In genomic region chr1:198776602-198777029, GRCh38 we compare ENCODE assay signal across 2 cellular contexts.
TF ChIP-seq lines count a peak whose summit lies in the region.

No MANE protein-coding gene starts in this region.

TF ChIP-seq in GM23338, 12 proteins besides CTCF, POLR2A, EP300 and RAD21 (continued from another document):
- TF ChIP-seq ZNF462 (CRISPR knock-in tag; IDR thresholded peaks at IDR 0.05), result no peak
- TF ChIP-seq STAT1 (IDR thresholded peaks at IDR 0.05; ENCODE audit: unreplicated experiment), result no peak
- no peak for TF ChIP-seq ZNF331 (CRISPR knock-in tag; IDR thresholded peaks at IDR 0.05; ENCODE audit: low read depth)
- TF ChIP-seq, protein P1, sequence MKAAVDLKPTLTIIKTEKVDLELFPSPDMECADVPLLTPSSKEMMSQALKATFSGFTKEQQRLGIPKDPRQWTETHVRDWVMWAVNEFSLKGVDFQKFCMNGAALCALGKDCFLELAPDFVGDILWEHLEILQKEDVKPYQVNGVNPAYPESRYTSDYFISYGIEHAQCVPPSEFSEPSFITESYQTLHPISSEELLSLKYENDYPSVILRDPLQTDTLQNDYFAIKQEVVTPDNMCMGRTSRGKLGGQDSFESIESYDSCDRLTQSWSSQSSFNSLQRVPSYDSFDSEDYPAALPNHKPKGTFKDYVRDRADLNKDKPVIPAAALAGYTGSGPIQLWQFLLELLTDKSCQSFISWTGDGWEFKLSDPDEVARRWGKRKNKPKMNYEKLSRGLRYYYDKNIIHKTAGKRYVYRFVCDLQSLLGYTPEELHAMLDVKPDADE (IDR thresholded peaks at IDR 0.05), result no peak
- no peak for TF ChIP-seq EZH2phosphoT487 (IDR thresholded peaks at IDR 0.05; ENCODE audit: unreplicated experiment)

TF ChIP-seq in SK-N-SH, 30 proteins besides CTCF, POLR2A, EP300 and RAD21 (continued from another document):
- TF ChIP-seq SIN3A (IDR thresholded peaks at IDR 0.05; ENCODE audit: borderline replicate concordance, low read depth, low read length), result no peak
- TF ChIP-seq, protein P2, sequence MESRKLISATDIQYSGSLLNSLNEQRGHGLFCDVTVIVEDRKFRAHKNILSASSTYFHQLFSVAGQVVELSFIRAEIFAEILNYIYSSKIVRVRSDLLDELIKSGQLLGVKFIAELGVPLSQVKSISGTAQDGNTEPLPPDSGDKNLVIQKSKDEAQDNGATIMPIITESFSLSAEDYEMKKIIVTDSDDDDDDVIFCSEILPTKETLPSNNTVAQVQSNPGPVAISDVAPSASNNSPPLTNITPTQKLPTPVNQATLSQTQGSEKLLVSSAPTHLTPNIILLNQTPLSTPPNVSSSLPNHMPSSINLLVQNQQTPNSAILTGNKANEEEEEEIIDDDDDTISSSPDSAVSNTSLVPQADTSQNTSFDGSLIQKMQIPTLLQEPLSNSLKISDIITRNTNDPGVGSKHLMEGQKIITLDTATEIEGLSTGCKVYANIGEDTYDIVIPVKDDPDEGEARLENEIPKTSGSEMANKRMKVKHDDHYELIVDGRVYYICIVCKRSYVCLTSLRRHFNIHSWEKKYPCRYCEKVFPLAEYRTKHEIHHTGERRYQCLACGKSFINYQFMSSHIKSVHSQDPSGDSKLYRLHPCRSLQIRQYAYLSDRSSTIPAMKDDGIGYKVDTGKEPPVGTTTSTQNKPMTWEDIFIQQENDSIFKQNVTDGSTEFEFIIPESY (IDR thresholded peaks at IDR 0.05; ENCODE audit: borderline replicate concordance, low read depth), result 0 out of 2 replicates have a peak, but pooled peaks have one; percentile 30
- TF ChIP-seq NFIC (IDR thresholded peaks at IDR 0.05; ENCODE audit: borderline replicate concordance), result 0 out of 2 replicates have a peak, but pooled peaks have one; percentile 6
- TF ChIP-seq FOXM1 (IDR thresholded peaks at IDR 0.05; ENCODE audit: low read depth), result no peak
- TF ChIP-seq, protein P3, sequence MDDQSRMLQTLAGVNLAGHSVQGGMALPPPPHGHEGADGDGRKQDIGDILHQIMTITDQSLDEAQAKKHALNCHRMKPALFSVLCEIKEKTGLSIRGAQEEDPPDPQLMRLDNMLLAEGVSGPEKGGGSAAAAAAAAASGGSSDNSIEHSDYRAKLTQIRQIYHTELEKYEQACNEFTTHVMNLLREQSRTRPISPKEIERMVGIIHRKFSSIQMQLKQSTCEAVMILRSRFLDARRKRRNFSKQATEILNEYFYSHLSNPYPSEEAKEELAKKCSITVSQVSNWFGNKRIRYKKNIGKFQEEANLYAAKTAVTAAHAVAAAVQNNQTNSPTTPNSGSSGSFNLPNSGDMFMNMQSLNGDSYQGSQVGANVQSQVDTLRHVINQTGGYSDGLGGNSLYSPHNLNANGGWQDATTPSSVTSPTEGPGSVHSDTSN (IDR thresholded peaks at IDR 0.05), result peak; percentile 30; the same call in 1 of the 2 replicates
- TF ChIP-seq MXI1 (IDR thresholded peaks at IDR 0.05; ENCODE audit: low read depth, low read length), result no peak
- no peak for TF ChIP-seq FOXJ3 (CRISPR knock-in tag; IDR thresholded peaks at IDR 0.05)
- no peak for TF ChIP-seq EZH2phosphoT487 (IDR thresholded peaks at IDR 0.05; ENCODE audit: borderline replicate concordance, low read depth)
- no peak for TF ChIP-seq GATA2 (CRISPR knock-in tag; IDR thresholded peaks at IDR 0.05)
